Comparison of ENCODE assay signal across 16 cellular contexts in genomic region chr17:205817-206216, GRCh38. TPM values are rescaled to one million over a fixed set of nuclear protein-coding genes. Genes with fewer than 3 reads are reported as not detected.
DNase-seq lines count a peak whose midpoint lies in the region; ATAC-seq lines count a peak whose summit lies in the region.
"Had no signal": no experiment of that assay in that cellular context is flagged by ENCODE, and none has a peak within 500 bp of the region (broad histone marks: within the 10 kb centered on the region; RNA-seq: fewer than 3 reads in every experiment).

No MANE protein-coding gene starts in this region.

- H3K23ac ChIP-seq in neuronal stem cell (ENCODE audit: low read depth, low read length, poor library complexity) = no peak overlapping the region

- peak overlapping the region; percentile 14 for H2BK12ac ChIP-seq in neuronal stem cell (ENCODE audit: low read length)

- H4K8ac ChIP-seq in neuronal stem cell (ENCODE audit: low read depth, low read length) = no peak overlapping the region

- H3K9me3 ChIP-seq in neuronal stem cell (replicated peaks in 1 of 2; ENCODE audit: control insufficient read depth in 2 of 2, insufficient read depth in 1 of 2, low read depth in 1 of 2, low read length in 2 of 2) = peaks cover 0 to 4% of the 10 kb centered on the region in 2 donors
- no peaks in the 10 kb centered on the region for H3K9me3 ChIP-seq in aorta (ENCODE audit: control insufficient read depth, low read length)

- peak overlapping the region; percentile 7 for H3K18ac ChIP-seq in neuronal stem cell (ENCODE audit: low read length)

- H3K4me2 ChIP-seq in neuronal stem cell (ENCODE audit: insufficient read depth, low read length, poor library complexity, severe bottlenecking) = no peak overlapping the region
- H3K4me2 ChIP-seq: BLaER1, GM23338 had no signal

- no peaks in the 10 kb centered on the region for H3K79me1 ChIP-seq in neuronal stem cell (ENCODE audit: low read depth, low read length)

- H3K27ac ChIP-seq in neuronal stem cell (replicated peaks; ENCODE audit: low read length) = no peak overlapping the region
- no peak overlapping the region for H3K27ac ChIP-seq in aorta (ENCODE audit: low read depth in 1 of 2, low read length in 2 of 2)
- H3K27ac ChIP-seq: 22Rv1, BLaER1 had no signal

- H2AK5ac ChIP-seq in neuronal stem cell (ENCODE audit: low read depth, low read length) = peak overlapping the region; percentile 40

- WGBS in neuronal stem cell (ENCODE audit: extremely low coverage in 2 of 2, insufficient read length in 2 of 2, insufficient replicate concordance in 1 of 2), 2 donors = no CpG with 5 or more reads among the region's 6 CpGs
- 85% methylated on average over 6 of the region's 6 CpGs for WGBS in aorta, 2 donors

- H3K27me3 ChIP-seq in neuronal stem cell (ENCODE audit: control insufficient read depth in 3 of 3, insufficient read depth in 3 of 3, low read depth in 1 of 3, low read length in 3 of 3) = peaks cover 0 to 12% (median 0%) of the 10 kb centered on the region in 3 experiments
- no peaks in the 10 kb centered on the region for H3K27me3 ChIP-seq in aorta (ENCODE audit: control insufficient read depth in 1 of 2, insufficient read depth in 2 of 2, low read length in 1 of 2)
- H3K27me3 ChIP-seq: BLaER1 had no signal

- no peak for ATAC-seq in left cardiac atrium
- no peak for ATAC-seq in left ventricle myocardium superior
- ATAC-seq in aorta (ENCODE audit: low FRiP score) = no peak
- ATAC-seq in GM21515 (IDR thresholded peaks at IDR 0.05; ENCODE audit: unreplicated experiment) = no peak
- ATAC-seq: GM23338 had no signal

- H2BK120ac ChIP-seq in neuronal stem cell (ENCODE audit: low read depth, low read length) = no peak overlapping the region

- no peak overlapping the region for H2AFZ ChIP-seq in neuronal stem cell (ENCODE audit: low read length)
- H2AFZ ChIP-seq: GM23338 had no signal

- no peak overlapping the region for H3K14ac ChIP-seq in neuronal stem cell (ENCODE audit: low read length)

- no peak overlapping the region for H3K9ac ChIP-seq in neuronal stem cell (ENCODE audit: low read depth, low read length, poor library complexity)
- H3K9ac ChIP-seq: BLaER1 had no signal

- peaks cover 2 to 11% of the 10 kb centered on the region in 2 donors for H3K4me1 ChIP-seq in neuronal stem cell (ENCODE audit: control insufficient read depth in 2 of 2, insufficient read depth in 1 of 2, low read depth in 1 of 2, low read length in 2 of 2)
- no peaks in the 10 kb centered on the region for H3K4me1 ChIP-seq in aorta (ENCODE audit: control insufficient read depth in 1 of 2, insufficient read depth in 2 of 2, low read length in 2 of 2)
- H3K4me1 ChIP-seq: BLaER1 had no signal

- H3K4me3 ChIP-seq in neuronal stem cell (ENCODE audit: low read length in 2 of 2) = no peak overlapping the region
- no peak overlapping the region for H3K4me3 ChIP-seq in aorta (ENCODE audit: low read length in 2 of 2)
- H3K4me3 ChIP-seq: BLaER1, GM23338 had no signal

- DNase-seq in DMS53 (lab: John Stamatoyannopoulos, UW) = peak; percentile 87
- DNase-seq in DMS53 treated with DMSO at 0.1 percent for 48 hours (lab: John Stamatoyannopoulos, UW; ENCODE audit: unreplicated experiment) = no peak
- DNase-seq in left cardiac atrium = peak; percentile 12
- no peak for DNase-seq in left ventricle myocardium superior
- no peak for DNase-seq in neuronal stem cell (ENCODE audit: low spot score)
- peak; percentile 12 to 47 for DNase-seq in aorta
- no peak for DNase-seq in GM03348 (ENCODE audit: low spot score)
- DNase-seq: CD4-positive, alpha-beta memory T cell; DND-41; HCEC 1CT; IMR-90 had no signal

- no peak overlapping the region for H3K4ac ChIP-seq in neuronal stem cell (ENCODE audit: low read length)

- no peak overlapping the region for H4K91ac ChIP-seq in neuronal stem cell (ENCODE audit: low read depth, low read length, poor library complexity)

- H3K36me3 ChIP-seq in neuronal stem cell (replicated peaks in 1 of 2; ENCODE audit: control insufficient read depth in 2 of 2, insufficient read depth in 2 of 2, low read length in 2 of 2) = peaks cover 0 to 2% of the 10 kb centered on the region in 2 donors
- no peaks in the 10 kb centered on the region for H3K36me3 ChIP-seq in aorta (ENCODE audit: control insufficient read depth in 1 of 2, insufficient read depth in 2 of 2, low read length in 1 of 2)

- no peak overlapping the region for H2BK5ac ChIP-seq in neuronal stem cell (ENCODE audit: low read length)

- H2BK15ac ChIP-seq in neuronal stem cell (ENCODE audit: low read length) = no peak overlapping the region

- intact Hi-C loops in left cardiac atrium (cut with DNase I) (no loop called here), left ventricle myocardium superior (cut with micrococcal nuclease) (no loop called here), aorta (cut with DNase I) (no loop called here)

RNA-seq across cellular contexts. Expression of gene DOC2B, which starts 24.4 kb away (rescaled TPM):
- 10 to 100 TPM in 1 of 2 donors, 1 to 10 TPM in 1; 6.8 to 16.4 TPM for total RNA-seq in left cardiac atrium
- 3.9 TPM for total RNA-seq in left ventricle myocardium superior
- 5.0 TPM for polyA plus RNA-seq in neuronal stem cell (2013, experiment 1 of 2)
- 4.9 TPM for polyA plus RNA-seq in neuronal stem cell (2013, experiment 2 of 2)
- 10 to 100 TPM; 16.3 to 35.3 TPM for total RNA-seq in aorta
- polyA plus RNA-seq in aorta = under 1 TPM; 0.13 to 0.15 TPM
- total RNA-seq: IMR-90 had no signal
- polyA plus RNA-seq: AG04450; CD4-positive, alpha-beta memory T cell; IMR-90 had no signal

Comparison
In these comparisons a context has a peak if more than half of its experiments do, and no peak if none do; other contexts are left out.
1. DNase-seq: peak in DMS53 (single experiment), left cardiac atrium (single experiment) and aorta (2 of 2); none in DMS53 treated with DMSO at 0.1 percent for 48 hours (single experiment), left ventricle myocardium superior (single experiment), neuronal stem cell (single experiment) and GM03348 (single experiment).